In the genomic region with DNA sequence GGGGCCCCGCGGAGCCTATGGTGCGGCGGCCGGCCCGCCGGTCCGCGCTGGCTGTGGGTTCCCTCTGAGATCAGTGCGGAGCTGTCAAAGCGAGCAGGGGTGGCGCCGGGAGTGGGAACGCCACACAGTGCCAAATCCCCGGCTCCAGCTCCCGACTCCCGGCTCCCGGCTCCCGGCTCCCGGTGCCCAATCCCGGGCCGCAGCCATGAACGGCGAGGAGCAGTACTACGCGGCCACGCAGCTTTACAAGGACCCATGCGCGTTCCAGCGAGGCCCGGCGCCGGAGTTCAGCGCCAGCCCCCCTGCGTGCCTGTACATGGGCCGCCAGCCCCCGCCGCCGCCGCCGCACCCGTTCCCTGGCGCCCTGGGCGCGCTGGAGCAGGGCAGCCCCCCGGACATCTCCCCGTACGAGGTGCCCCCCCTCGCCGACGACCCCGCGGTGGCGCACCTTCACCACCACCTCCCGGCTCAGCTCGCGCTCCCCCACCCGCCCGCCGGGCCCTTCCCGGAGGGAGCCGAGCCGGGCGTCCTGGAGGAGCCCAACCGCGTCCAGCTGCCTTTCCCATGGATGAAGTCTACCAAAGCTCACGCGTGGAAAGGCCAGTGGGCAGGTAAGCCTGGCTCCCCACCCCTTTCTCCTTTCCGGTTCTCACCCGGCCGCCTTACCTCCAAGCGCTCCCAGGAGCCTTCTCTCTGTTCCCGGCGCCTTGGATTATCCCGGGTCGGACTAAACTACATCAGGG, we compare ENCODE assay signal across 9 cellular contexts. TPM values are rescaled to one million over a fixed set of nuclear protein-coding genes. Genes with fewer than 3 reads are reported as not detected.
A peak's percentile ranks its signal among the peaks of the same experiment; 100 is the strongest.
DNase-seq lines count a peak whose midpoint lies in the region; ATAC-seq, FAIRE-seq and TF ChIP-seq lines count a peak whose summit lies in the region.
"Had no signal": no experiment of that assay in that cellular context is flagged by ENCODE, and none has a peak within 500 bp of the region (broad histone marks: within the 10 kb centered on the region; RNA-seq: fewer than 3 reads in every experiment).

A gene (plus strand): TSS at position 67 of the 743 bp plus-strand sequence. CDS start 139 bp downstream, at position 206.

- 1 to 8% (median 2%) methylated on average over 15 to 76 of the region's 76 CpGs for WGBS in stomach, 5 donors

- ATAC-seq in GM21360 (IDR thresholded peaks at IDR 0.05; ENCODE audit: unreplicated experiment) (no peak), GM19467 (IDR thresholded peaks at IDR 0.05; ENCODE audit: unreplicated experiment) (no peak)

- no peak for TF ChIP-seq EP300 in stomach (IDR thresholded peaks at IDR 0.05)

- DNase-seq in AG04449 (ENCODE audit: low read depth, low spot score), result no peak
- peak; percentile 74 for DNase-seq in activated CD8-positive, alpha-beta memory T cell treated with anti-CD3 and anti-CD28 coated beads, Interleukin-2, amount 50 U/mL, for 48 hours
- DNase-seq in kidney, result peak; percentile 72
- DNase-seq in stomach, result peak; percentile 70
- DNase-seq in AG08395 (ENCODE audit: low spot score), result no peak

- H3K36me3 ChIP-seq in kidney (ENCODE audit: control insufficient read depth in 1 of 2, insufficient read depth in 2 of 2, low read length in 2 of 2) (no peaks in the 10 kb centered on the region), stomach (no peaks in the 10 kb centered on the region)

- H3K9me3 ChIP-seq in kidney (ENCODE audit: control insufficient read depth in 1 of 2, low read length in 2 of 2) (no peaks in the 10 kb centered on the region), stomach (no peaks in the 10 kb centered on the region)

- POLR2A ChIA-PET in AG04449 (lab: Yijun Ruan, JAX), result interaction anchor here (0.6 kb wide), 1 partner anchor 14 kb away, joined by 3 read pairs; no protein-coding TSS in a partner anchor

- CTCF ChIA-PET in AG04449 (lab: Yijun Ruan, JAX), result interaction anchor here (0.9 to 1.9 kb wide), 3 partner anchors 32 to 37 kb away, joined by 3 to 10 read pairs (median 3); no protein-coding TSS in a partner anchor

- TF ChIP-seq POLR2A in GM19193 (IDR thresholded peaks at IDR 0.05; ENCODE audit: extremely low read depth, insufficient read depth, insufficient read length), result peak; percentile 49
- no peak for TF ChIP-seq POLR2A in stomach (IDR thresholded peaks at IDR 0.05)

- no peak within 1 kb of the TSS for H3K9ac ChIP-seq in kidney (ENCODE audit: low read length in 2 of 2)

- H3K27me3 ChIP-seq in stomach, result peaks cover 42 to 100% (median 97%) of the 10 kb centered on the region in 3 donors

- H3K27ac ChIP-seq in kidney (ENCODE audit: low read depth in 2 of 2, low read length in 2 of 2) (no peak within 1 kb of the TSS), stomach (no peak within 1 kb of the TSS)

- peaks cover 0 to 9% of the 10 kb centered on the region in 2 donors for H3K4me1 ChIP-seq in kidney (ENCODE audit: control insufficient read depth in 1 of 2, insufficient read depth in 1 of 2, low read depth in 1 of 2, low read length in 2 of 2)
- H3K4me1 ChIP-seq in stomach, result peaks cover 37 to 76% (median 56%) of the 10 kb centered on the region in 4 donors

- no peak for FAIRE-seq in kidney (lab: Jason Lieb, UNC)
- FAIRE-seq: bronchial epithelial cell had no signal

- TF ChIP-seq CTCF in AG04449 (IDR thresholded peaks at IDR 0.05; ENCODE audit: insufficient read depth, low read length, missing control alignments) (no peak), kidney (IDR thresholded peaks at IDR 0.05; ENCODE audit: borderline replicate concordance, extremely low read depth, insufficient read depth) (no peak), stomach (IDR thresholded peaks at IDR 0.05) (no peak)

- peak within 1 kb of the TSS; percentile 32; the same call in 1 of the 2 replicates for H3K4me3 ChIP-seq in AG04449 (ENCODE audit: low read depth, low read length)
- peak within 1 kb of the TSS in 1 of 2 donors; percentile 36 for H3K4me3 ChIP-seq in kidney (ENCODE audit: low read length in 2 of 2)
- peak within 1 kb of the TSS; percentile 33 to 58 (median 42) for H3K4me3 ChIP-seq in stomach

- intact Hi-C loops in kidney (cut with DNase I), result no loop called here
- intact Hi-C loops in stomach (cut with DNase I; ENCODE audit: low total_unique reads), result no loop called here

RNA-seq across cellular contexts. Expression of the gene that starts here (rescaled TPM):
- total RNA-seq in kidney, result not detected
- polyA plus RNA-seq in kidney (ENCODE audit: insufficient read depth, low read depth, low replicate concordance), result not detected
- under 1 TPM in 2 of 5 donors, not detected in 3; 0.29 to 0.92 TPM for total RNA-seq in stomach
- polyA plus RNA-seq in stomach, result 1 to 10 TPM in 2 of 3 donors, under 1 TPM in 1; 0.13 to 1.8 (median 1.2) TPM
- total RNA-seq: bronchial epithelial cell had no signal

Comparison
In these comparisons a context has a peak if more than half of its experiments do, and no peak if none do; other contexts are left out.
1. Peak in DNase-seq in kidney; RNA of the gene not detected or under 1 TPM.
2. DNase-seq: peak in activated CD8-positive, alpha-beta memory T cell treated with anti-CD3 and anti-CD28 coated beads, Interleukin-2, amount 50 U/mL, for 48 hours (single experiment) and stomach (single experiment); none in AG04449 (single experiment) and AG08395 (single experiment).